10 cellular contexts compared by ENCODE assay signal in the genomic region with DNA sequence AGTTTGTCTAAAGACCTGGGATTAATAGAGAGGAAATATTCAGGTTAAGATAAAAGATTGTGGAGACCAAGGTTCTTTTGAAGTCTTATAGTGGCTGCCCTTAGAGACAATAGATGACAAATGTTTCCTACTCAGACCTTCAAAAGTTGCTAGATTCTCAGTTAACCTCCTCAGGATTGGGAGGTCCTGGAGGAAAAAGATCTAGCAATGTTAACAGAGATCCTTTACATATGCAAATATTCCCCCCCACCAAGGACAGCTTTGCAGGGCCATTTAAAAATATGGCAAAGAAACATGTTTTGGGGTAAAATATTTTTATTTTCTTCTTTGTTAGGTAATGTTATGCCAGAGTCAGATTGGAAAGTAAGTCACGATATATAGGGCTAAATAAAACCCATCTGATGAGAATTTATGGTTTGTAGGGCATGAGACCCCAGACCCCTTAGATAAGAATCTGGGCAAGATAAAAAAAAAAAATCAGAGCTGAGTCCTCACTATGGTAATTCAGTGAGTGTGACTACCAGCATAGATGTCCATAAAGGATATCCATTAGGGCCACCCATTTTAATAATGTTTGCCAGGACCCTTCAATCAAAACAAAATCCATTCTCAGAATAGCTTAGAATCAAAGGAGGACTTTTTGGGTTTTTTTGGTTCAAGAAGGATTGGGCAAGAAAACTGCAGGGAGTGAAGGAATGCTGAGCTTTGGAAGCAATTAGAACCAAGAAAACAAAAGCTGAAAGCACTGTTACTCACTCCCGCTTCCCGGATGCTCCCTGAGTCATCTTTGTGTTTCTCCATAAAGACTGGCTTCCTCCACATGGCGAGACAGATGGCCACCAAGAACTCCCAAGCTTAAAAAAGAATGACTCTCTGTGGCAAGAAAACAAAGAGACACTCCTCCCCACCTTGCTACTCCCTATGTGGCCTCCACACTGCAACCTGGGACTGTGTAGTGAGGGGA.
A peak's percentile ranks its signal among the peaks of the same experiment; 100 is the strongest.
DNase-seq lines count a peak whose midpoint lies in the region; FAIRE-seq lines count a peak whose summit lies in the region.
"Had no signal": no experiment of that assay in that cellular context is flagged by ENCODE, and none has a peak within 500 bp of the region (broad histone marks: within the 10 kb centered on the region; RNA-seq: fewer than 3 reads in every experiment).

No MANE protein-coding gene starts in this region.

- peak overlapping the region; percentile 52 for H2AFZ ChIP-seq in neuron (ENCODE audit: low read depth, low read length)

- DNase-seq in EH (ENCODE audit: low read depth) (peak; percentile 94), RCC 7860 (ENCODE audit: low spot score) (peak; percentile 59), fibroblast of gingiva (ENCODE audit: low read depth) (peak; percentile 86), OCI-M2 (lab: John Stamatoyannopoulos, UW; ENCODE audit: unreplicated experiment) (no peak), KG1 (lab: John Stamatoyannopoulos, UW) (no peak), germinal center (ENCODE audit: low spot score) (no peak)
- no peak for DNase-seq in activated CD4-positive, alpha-beta T cell treated with anti-CD3 and anti-CD28 coated beads for 4 hours
- DNase-seq: activated B cell treated with CpG ODN at 0.5 μM for 24 hours, ovary had no signal

- H3K4me3 ChIP-seq in neuron (ENCODE audit: low read length) = no peak overlapping the region
- H3K4me3 ChIP-seq: ovary had no signal

- no peaks in the 10 kb centered on the region for H3K27me3 ChIP-seq in neuron (ENCODE audit: insufficient read depth, low read length)
- H3K27me3 ChIP-seq: ovary had no signal

- H3K4me1 ChIP-seq in neuron (ENCODE audit: insufficient read depth, low read length) = peaks cover 5% of the 10 kb centered on the region

- no peaks in the 10 kb centered on the region for H3K9me3 ChIP-seq in neuron (ENCODE audit: low read length)
- H3K9me3 ChIP-seq: ovary had no signal

- FAIRE-seq in RCC 7860 (lab: Jason Lieb, UNC) = peak; percentile 72

- no peaks in the 10 kb centered on the region for H3K36me3 ChIP-seq in neuron (ENCODE audit: insufficient read depth, low read length)
- H3K36me3 ChIP-seq: ovary had no signal

Comparison
In these comparisons a context has a peak if more than half of its experiments do, and no peak if none do; other contexts are left out.
1. DNase-seq: peak in EH (single experiment), RCC 7860 (single experiment) and fibroblast of gingiva (single experiment); none in activated CD4-positive, alpha-beta T cell treated with anti-CD3 and anti-CD28 coated beads for 4 hours (0 of 2), OCI-M2 (single experiment), KG1 (single experiment) and germinal center (single experiment).